In genomic region chr22:24996420-24996952, GRCh38 we compare ENCODE assay signal across 8 cellular contexts. TPM values are rescaled to one million over a fixed set of nuclear protein-coding genes. Genes with fewer than 3 reads are reported as not detected.
DNase-seq lines count a peak whose midpoint lies in the region; ATAC-seq and TF ChIP-seq lines count a peak whose summit lies in the region.

No MANE protein-coding gene starts in this region.

- H3K9me3 ChIP-seq in SK-N-SH (no peaks in the 10 kb centered on the region), right cardiac atrium (ENCODE audit: control insufficient read depth, low read length) (no peaks in the 10 kb centered on the region), transverse colon (no peaks in the 10 kb centered on the region)

- TF ChIP-seq POLR2A in transverse colon (IDR thresholded peaks at IDR 0.05) = no peak

- peak; percentile 63 for DNase-seq in NCI-H2107 treated with DMSO at 0.1 percent for 48 hours (lab: John Stamatoyannopoulos, UW; ENCODE audit: unreplicated experiment)
- no peak for DNase-seq in NCI-H2107 (lab: John Stamatoyannopoulos, UW)
- DNase-seq in SK-N-SH = peak; percentile 44
- peak; percentile 45 to 63 (median 62) for DNase-seq in right cardiac atrium
- DNase-seq in transverse colon = peak; percentile 48
- DNase-seq in SKM-1 (lab: John Stamatoyannopoulos, UW; ENCODE audit: unreplicated experiment) = no peak

- no peaks in the 10 kb centered on the region for H4K20me1 ChIP-seq in SK-N-SH (ENCODE audit: insufficient read depth)

- no peak for TF ChIP-seq CTCF in SK-N-SH (IDR thresholded peaks at IDR 0.05)
- no peak for TF ChIP-seq CTCF in transverse colon (IDR thresholded peaks at IDR 0.05)

- in situ Hi-C loops in transverse colon (cut with MboI; ENCODE audit: low pct_ligation_motif_present in 1 of 4, low pct_unique_long_range_greater_than_20kb in 1 of 4, low sequenced_read_pairs in 3 of 4) = no loop called here

- H3K9me2 ChIP-seq in SK-N-SH = no peaks in the 10 kb centered on the region

- peaks cover 8% of the 10 kb centered on the region; the same call in 1 of the 2 replicates for H3K79me2 ChIP-seq in SK-N-SH (ENCODE audit: insufficient read depth)

- H3K4me3 ChIP-seq in SK-N-SH (ENCODE audit: low read depth in 2 of 2, low read length in 1 of 2) = no peak overlapping the region
- no peak overlapping the region for H3K4me3 ChIP-seq in right cardiac atrium (ENCODE audit: low read length)
- H3K4me3 ChIP-seq in transverse colon = no peak overlapping the region

- H3K9ac ChIP-seq in SK-N-SH = no peak overlapping the region

- H3K27ac ChIP-seq in SK-N-SH (ENCODE audit: low read depth in 2 of 2, low read length in 1 of 2) = peak overlapping the region; percentile 16 to 30; a peak in 2 of 4 replicates
- H3K27ac ChIP-seq in right cardiac atrium (ENCODE audit: low read length) = no peak overlapping the region
- H3K27ac ChIP-seq in transverse colon = peak overlapping the region; percentile 25 to 49 (median 38)

- H3K4me1 ChIP-seq in SK-N-SH (ENCODE audit: control insufficient read depth in 1 of 2, insufficient read depth in 2 of 2, low read depth in 1 of 2, low read length in 1 of 2) = peaks cover 16 to 19% of the 10 kb centered on the region in 2 experiments; a peak in 3 of 4 replicates
- peaks cover 11% of the 10 kb centered on the region for H3K4me1 ChIP-seq in right cardiac atrium (ENCODE audit: control insufficient read depth, insufficient read depth, low read length)
- peaks cover 7 to 50% (median 31%) of the 10 kb centered on the region in 4 donors for H3K4me1 ChIP-seq in transverse colon

- peak; percentile 73 to 75 for ATAC-seq in right cardiac atrium
- ATAC-seq in HG02884 (IDR thresholded peaks at IDR 0.05; ENCODE audit: unreplicated experiment) = no peak
- ATAC-seq in GM21723 (IDR thresholded peaks at IDR 0.05; ENCODE audit: unreplicated experiment) = no peak

- WGBS in SK-N-SH (ENCODE audit: low lambda C conversion rate) = 30% methylated on average over 5 of the region's 5 CpGs
- WGBS in right cardiac atrium = 22% methylated on average over 5 of the region's 5 CpGs
- WGBS in transverse colon (ENCODE audit: low coverage in 1 of 2), 2 donors = 17 to 36% methylated on average over 1 to 5 of the region's 5 CpGs

- H2AFZ ChIP-seq in SK-N-SH (ENCODE audit: low read depth) = no peak overlapping the region

- H3K27me3 ChIP-seq in SK-N-SH (ENCODE audit: insufficient read depth) (no peaks in the 10 kb centered on the region), right cardiac atrium (ENCODE audit: control insufficient read depth, insufficient read depth) (no peaks in the 10 kb centered on the region), transverse colon (no peaks in the 10 kb centered on the region)

- POLR2A ChIA-PET in SK-N-SH (lab: Yijun Ruan, JAX) = no interaction called here

- H3K36me3 ChIP-seq in SK-N-SH (replicated peaks in 1 of 2; ENCODE audit: control insufficient read depth in 1 of 2, insufficient read depth in 2 of 2, low read length in 1 of 2) (no peaks in the 10 kb centered on the region), transverse colon (no peaks in the 10 kb centered on the region)

- peaks cover 10% of the 10 kb centered on the region for H3F3A ChIP-seq in SK-N-SH (replicated peaks; ENCODE audit: insufficient read depth)

- TF ChIP-seq RAD21 in SK-N-SH (IDR thresholded peaks at IDR 0.05; ENCODE audit: low read length) = no peak

- intact Hi-C loops in right cardiac atrium (cut with DNase I) = loop anchor here in 1 of 4 donors (5.0 to 10.0 kb wide), 2 partner anchors 39 to 48 kb away; no protein-coding TSS in a partner anchor
- intact Hi-C loops in transverse colon (cut with DNase I; ENCODE audit: low total_unique reads) = no loop called here

- H3K4me2 ChIP-seq in SK-N-SH = peak overlapping the region; percentile 26; the same call in 1 of the 2 replicates

- TF ChIP-seq EP300 in SK-N-SH (IDR thresholded peaks at IDR 0.05; ENCODE audit: borderline replicate concordance in 1 of 2, low read depth in 1 of 2, low read length in 1 of 2) (no peak), transverse colon (IDR thresholded peaks at IDR 0.05; ENCODE audit: low read depth) (no peak)

- CTCF ChIA-PET in SK-N-SH (lab: Yijun Ruan, JAX) = interaction anchor here (1.1 to 1.8 kb wide), 2 partner anchors 14 to 60 kb away, joined by 3 to 5 read pairs; no protein-coding TSS in a partner anchor

TF ChIP-seq in SK-N-SH, 30 proteins besides CTCF, POLR2A, EP300 and RAD21:
- peak; percentile 79 for TF ChIP-seq CHD2 (IDR thresholded peaks at IDR 0.05; ENCODE audit: low read length, partially characterized antibody)
- TF ChIP-seq, protein P1, sequence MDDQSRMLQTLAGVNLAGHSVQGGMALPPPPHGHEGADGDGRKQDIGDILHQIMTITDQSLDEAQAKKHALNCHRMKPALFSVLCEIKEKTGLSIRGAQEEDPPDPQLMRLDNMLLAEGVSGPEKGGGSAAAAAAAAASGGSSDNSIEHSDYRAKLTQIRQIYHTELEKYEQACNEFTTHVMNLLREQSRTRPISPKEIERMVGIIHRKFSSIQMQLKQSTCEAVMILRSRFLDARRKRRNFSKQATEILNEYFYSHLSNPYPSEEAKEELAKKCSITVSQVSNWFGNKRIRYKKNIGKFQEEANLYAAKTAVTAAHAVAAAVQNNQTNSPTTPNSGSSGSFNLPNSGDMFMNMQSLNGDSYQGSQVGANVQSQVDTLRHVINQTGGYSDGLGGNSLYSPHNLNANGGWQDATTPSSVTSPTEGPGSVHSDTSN (IDR thresholded peaks at IDR 0.05) = peak; percentile 70
- no peak for TF ChIP-seq YY1 (IDR thresholded peaks at IDR 0.05; ENCODE audit: low read depth)
- no peak for TF ChIP-seq POLR2AphosphoS5 (IDR thresholded peaks at IDR 0.05; ENCODE audit: low read depth, low read length)
- TF ChIP-seq MAX (IDR thresholded peaks at IDR 0.05; ENCODE audit: low read depth) = no peak
- peak; percentile 38 for TF ChIP-seq FOSL2 (IDR thresholded peaks at IDR 0.05; ENCODE audit: borderline replicate concordance, low read depth)
- TF ChIP-seq MEF2A (IDR thresholded peaks at IDR 0.05; ENCODE audit: borderline replicate concordance, low read depth) = no peak
- no peak for TF ChIP-seq RCOR1 (IDR thresholded peaks at IDR 0.05; ENCODE audit: low read length)

RNA-seq across cellular contexts. Expression of gene KIAA1671, which starts 44.0 kb away (rescaled TPM):
- polyA plus RNA-seq in SK-N-SH (2012; rRNA removed) = 7.0 and 7.4 TPM in 2 replicates
- 5.4 and 6.5 TPM in 2 replicates for polyA plus RNA-seq in SK-N-SH (2012; cell fraction: cytosol; rRNA removed)
- polyA plus RNA-seq in SK-N-SH (2012; cell fraction: nucleus; rRNA removed) = 7.3 and 11.2 TPM in 2 replicates
- 10 to 100 TPM; 17.3 to 24.0 (median 20.3) TPM for total RNA-seq in right cardiac atrium
- polyA plus RNA-seq in right cardiac atrium = 7.5 TPM
- total RNA-seq in transverse colon = 100 to 1,000 TPM in 3 of 4 donors, 10 to 100 TPM in 1; 83.1 to 162 (median 105) TPM

RNA-seq across cellular contexts. Expression of gene LHFPL7, which starts 50.0 kb away (rescaled TPM):
- polyA plus RNA-seq in SK-N-SH (2012; rRNA removed) = not detected in 2 replicates
- polyA plus RNA-seq in SK-N-SH (2012; cell fraction: cytosol; rRNA removed) = not detected in 2 replicates
- not detected in 2 replicates for polyA plus RNA-seq in SK-N-SH (2012; cell fraction: nucleus; rRNA removed)
- not detected for total RNA-seq in right cardiac atrium
- polyA plus RNA-seq in right cardiac atrium = not detected
- not detected for total RNA-seq in transverse colon

Comparison
In these comparisons a context has a peak if more than half of its experiments do, and no peak if none do; other contexts are left out.
1. DNase-seq: peak in NCI-H2107 treated with DMSO at 0.1 percent for 48 hours (single experiment), SK-N-SH (single experiment), right cardiac atrium (3 of 3) and transverse colon (single experiment); none in NCI-H2107 (single experiment) and SKM-1 (single experiment).
2. ATAC-seq: peak in right cardiac atrium (2 of 2); none in HG02884 (single experiment) and GM21723 (single experiment).